Comparison of ENCODE assay signal across 10 cellular contexts in the genomic region with DNA sequence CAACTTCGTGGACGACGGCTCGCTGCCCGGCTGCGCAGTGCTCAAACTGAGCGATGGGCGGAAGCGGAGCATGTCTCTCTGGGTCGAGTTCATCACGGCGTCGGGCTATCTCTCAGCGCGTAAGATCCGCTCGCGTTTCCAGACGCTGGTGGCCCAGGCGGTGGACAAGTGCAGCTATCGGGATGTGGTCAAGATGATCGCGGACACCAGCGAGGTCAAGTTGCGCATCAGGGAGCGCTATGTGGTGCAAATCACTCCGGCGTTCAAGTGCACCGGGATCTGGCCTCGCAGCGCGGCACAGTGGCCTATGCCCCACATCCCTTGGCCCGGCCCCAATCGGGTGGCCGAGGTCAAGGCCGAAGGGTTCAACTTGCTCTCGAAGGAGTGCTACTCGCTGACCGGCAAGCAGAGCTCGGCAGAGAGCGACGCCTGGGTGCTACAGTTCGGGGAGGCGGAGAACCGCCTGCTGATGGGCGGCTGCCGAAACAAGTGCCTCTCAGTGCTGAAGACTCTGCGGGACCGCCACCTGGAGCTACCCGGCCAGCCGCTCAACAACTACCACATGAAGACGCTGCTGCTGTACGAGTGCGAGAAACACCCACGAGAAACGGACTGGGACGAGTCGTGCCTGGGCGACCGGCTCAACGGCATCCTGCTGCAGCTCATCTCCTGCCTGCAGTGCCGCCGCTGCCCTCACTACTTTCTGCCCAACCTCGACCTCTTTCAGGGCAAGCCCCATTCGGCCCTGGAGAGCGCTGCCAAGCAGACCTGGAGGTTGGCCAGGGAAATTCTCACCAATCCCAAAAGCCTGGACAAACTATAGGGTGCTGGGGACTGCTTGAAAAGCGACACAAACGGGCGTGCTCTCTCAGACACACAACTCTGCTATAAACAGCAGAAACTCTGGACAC. TPM values are rescaled to one million over a fixed set of nuclear protein-coding genes. Genes with fewer than 3 reads are reported as not detected.
A peak's percentile ranks its signal among the peaks of the same experiment; 100 is the strongest.
DNase-seq lines count a peak whose midpoint lies in the region; ATAC-seq, FAIRE-seq and TF ChIP-seq lines count a peak whose summit lies in the region.
"Had no signal": no experiment of that assay in that cellular context is flagged by ENCODE, and none has a peak within 500 bp of the region (broad histone marks: within the 10 kb centered on the region; RNA-seq: fewer than 3 reads in every experiment).

No MANE protein-coding gene starts in this region.

- H3K27me3 ChIP-seq in liver (ENCODE audit: control insufficient read depth in 4 of 4, insufficient read depth in 4 of 4, low read length in 3 of 4), result no peaks in the 10 kb centered on the region
- H3K27me3 ChIP-seq in HepG2 (ENCODE audit: control insufficient read depth in 1 of 2, insufficient read depth in 2 of 2, low read length in 2 of 2), result no peaks in the 10 kb centered on the region
- peaks cover 98% of the 10 kb centered on the region for H3K27me3 ChIP-seq in neural cell (ENCODE audit: insufficient read depth, low read depth, low read length)
- H3K27me3 ChIP-seq in aorta (ENCODE audit: control insufficient read depth in 1 of 2, insufficient read depth in 2 of 2, low read length in 1 of 2), result no peaks in the 10 kb centered on the region

- H3K9ac ChIP-seq in liver (ENCODE audit: low read depth in 1 of 2, low read length in 2 of 2), result peak overlapping the region; percentile 48 to 55
- no peak overlapping the region for H3K9ac ChIP-seq in HepG2 (ENCODE audit: insufficient read depth, low read depth, low read length)
- no peak overlapping the region for H3K9ac ChIP-seq in neural cell (ENCODE audit: low read length)

- H2AFZ ChIP-seq in HepG2 (ENCODE audit: low read length), result no peak overlapping the region
- no peak overlapping the region for H2AFZ ChIP-seq in neural cell (ENCODE audit: low read depth, low read length)

- peak overlapping the region; percentile 57 to 92 (median 84) for H3K4me3 ChIP-seq in liver (ENCODE audit: low read depth in 1 of 3, low read length in 3 of 3)
- no peak overlapping the region for H3K4me3 ChIP-seq in HepG2 (replicated peaks in 1 of 3; ENCODE audit: insufficient read depth in 1 of 3, low read depth in 2 of 3, low read length in 3 of 3)
- H3K4me3 ChIP-seq in neural cell (ENCODE audit: low read length), result peak overlapping the region; percentile 53
- peak overlapping the region in 1 of 2 donors; percentile 5 for H3K4me3 ChIP-seq in aorta (ENCODE audit: low read length in 2 of 2)
- H3K4me3 ChIP-seq: A549 had no signal

- no peaks in the 10 kb centered on the region for H3K79me2 ChIP-seq in HepG2 (ENCODE audit: insufficient read depth, low read length)
- H3K79me2 ChIP-seq in neural cell (replicated peaks; ENCODE audit: insufficient read depth, low read length), result no peaks in the 10 kb centered on the region

- no peak overlapping the region for H3K4me2 ChIP-seq in HepG2 (ENCODE audit: low read depth, low read length)
- no peak overlapping the region for H3K4me2 ChIP-seq in neural cell (ENCODE audit: low read length)
- H3K4me2 ChIP-seq: A549 had no signal

- no peak for TF ChIP-seq POLR2A in HepG2 (IDR thresholded peaks at IDR 0.05; ENCODE audit: insufficient read depth in 1 of 2, low read depth in 2 of 2, low read length in 2 of 2)

- peak; percentile 25 to 62 for TF ChIP-seq RAD21 in liver (IDR thresholded peaks at IDR 0.05)
- no peak for TF ChIP-seq RAD21 in HepG2 (CRISPR knock-in tag; IDR thresholded peaks at IDR 0.05)
- TF ChIP-seq RAD21 in neural cell (conservative IDR thresholded peaks at IDR 0.05), result no peak

- H3K9me3 ChIP-seq in liver (ENCODE audit: control insufficient read depth in 4 of 4, low read length in 3 of 4) (no peaks in the 10 kb centered on the region), HepG2 (ENCODE audit: low read length) (no peaks in the 10 kb centered on the region), neural cell (ENCODE audit: low read length) (no peaks in the 10 kb centered on the region), aorta (ENCODE audit: control insufficient read depth, low read length) (no peaks in the 10 kb centered on the region)
- H3K9me3 ChIP-seq: A549 had no signal

- TF ChIP-seq CTCF in liver (IDR thresholded peaks at IDR 0.05; ENCODE audit: low read depth, low read length, missing input control) (no peak), HepG2 (CRISPR knock-in tag; IDR thresholded peaks at IDR 0.05) (no peak), neural cell (IDR thresholded peaks at IDR 0.05; ENCODE audit: poor library complexity, severe bottlenecking) (no peak)

- no peaks in the 10 kb centered on the region for H3F3A ChIP-seq in neural cell (ENCODE audit: insufficient read depth, low read length, poor library complexity, severe bottlenecking)

- ATAC-seq in HepG2, result no peak
- ATAC-seq in Right ventricle myocardium superior (ENCODE audit: poor library complexity), result peak; percentile 77
- peak; percentile 54 for ATAC-seq in aorta (ENCODE audit: low FRiP score)
- ATAC-seq in GM19455 (IDR thresholded peaks at IDR 0.05; ENCODE audit: unreplicated experiment), result no peak
- ATAC-seq: A549 had no signal

- no peaks in the 10 kb centered on the region for H3K9me2 ChIP-seq in neural cell (ENCODE audit: insufficient read depth, low read length)

- no peaks in the 10 kb centered on the region for H4K20me1 ChIP-seq in HepG2 (ENCODE audit: insufficient read depth, low read length)
- no peaks in the 10 kb centered on the region for H4K20me1 ChIP-seq in neural cell (ENCODE audit: insufficient read depth)

- no peak for TF ChIP-seq EP300 in HepG2 (IDR thresholded peaks at IDR 0.05; ENCODE audit: low read depth in 2 of 2, low read length in 2 of 2)
- TF ChIP-seq EP300 in HepG2 (CRISPR knock-in tag; IDR thresholded peaks at IDR 0.05; ENCODE audit: borderline replicate concordance), result no peak
- TF ChIP-seq EP300 in neural cell (conservative IDR thresholded peaks at IDR 0.05; ENCODE audit: poor library complexity, severe bottlenecking), result no peak

- H3K4me1 ChIP-seq in liver (ENCODE audit: control insufficient read depth in 4 of 4, insufficient read depth in 4 of 4, low read length in 3 of 4) (peaks cover 1 to 28% (median 14%) of the 10 kb centered on the region in 4 donors), HepG2 (ENCODE audit: insufficient read depth, low read length) (no peaks in the 10 kb centered on the region), aorta (ENCODE audit: control insufficient read depth in 1 of 2, insufficient read depth in 2 of 2, low read length in 2 of 2) (no peaks in the 10 kb centered on the region)

- POLR2A ChIA-PET in HepG2 (lab: Yijun Ruan, JAX), result no interaction called here

- peak overlapping the region; percentile 67 to 68 for H3K27ac ChIP-seq in liver (ENCODE audit: low read depth in 1 of 2, low read length in 2 of 2)
- H3K27ac ChIP-seq in HepG2 (ENCODE audit: extremely low read length, insufficient read depth, low read length), result no peak overlapping the region
- no peak overlapping the region for H3K27ac ChIP-seq in neural cell (ENCODE audit: low read length)
- no peak overlapping the region for H3K27ac ChIP-seq in aorta (ENCODE audit: low read depth in 1 of 2, low read length in 2 of 2)
- H3K27ac ChIP-seq: A549 had no signal

- CTCF ChIA-PET in HepG2 (lab: Yijun Ruan, JAX; ENCODE audit: low intra/inter-chr PET ratio, low total read pairs), result no interaction called here

- H3K36me3 ChIP-seq in liver (ENCODE audit: control insufficient read depth in 4 of 4, insufficient read depth in 3 of 4, low read depth in 1 of 4, low read length in 3 of 4), result no peaks in the 10 kb centered on the region
- H3K36me3 ChIP-seq in HepG2 (replicated peaks in 1 of 2; ENCODE audit: control insufficient read depth in 1 of 2, insufficient read depth in 2 of 2, low read length in 2 of 2), result peaks cover 5 to 13% of the 10 kb centered on the region in 2 experiments; a peak in 2 of 5 replicates
- no peaks in the 10 kb centered on the region for H3K36me3 ChIP-seq in neural cell (ENCODE audit: insufficient read depth, low read length)
- no peaks in the 10 kb centered on the region for H3K36me3 ChIP-seq in aorta (ENCODE audit: control insufficient read depth in 1 of 2, insufficient read depth in 2 of 2, low read length in 1 of 2)

- intact Hi-C loops in HepG2 (cut with micrococcal nuclease; ENCODE audit: unreplicated experiment) (no loop called here), Right ventricle myocardium superior (cut with DNase I) (no loop called here), aorta (cut with DNase I) (loop anchor here in 1 of 2 donors (10.0 kb wide), 1 partner anchor 299 kb away; no protein-coding TSS in a partner anchor)

- no peak for FAIRE-seq in HepG2 (lab: Jason Lieb, UNC)
- FAIRE-seq: A549 had no signal

- 29% methylated on average over 69 of the region's 69 CpGs for WGBS in liver
- 98% methylated on average over 56 of the region's 69 CpGs for WGBS in HepG2 (ENCODE audit: low lambda C conversion rate)
- 27 to 32% methylated on average over 64 to 69 of the region's 69 CpGs for WGBS in aorta, 2 donors

- BruUV-seq in HepG2 (replicated peaks; lab: Mats Ljungman, UMichigan), result no TSS peak

- in situ Hi-C loops in HepG2 (cut with HindIII; ENCODE audit: extremely low pct_ligation_motif_present, low pct_unique_long_range_greater_than_20kb), result no loop called here

- no peak for DNase-seq in HepG2 (ENCODE audit: low spot score)
- DNase-seq in Right ventricle myocardium superior, result peak; percentile 69
- peak; percentile 53 to 76 for DNase-seq in aorta
- no peak for DNase-seq in NCI-H2171 treated with DMSO at 0.1 percent for 48 hours (lab: John Stamatoyannopoulos, UW)
- DNase-seq in NCI-H446 treated with DMSO at 0.1 percent for 48 hours (lab: John Stamatoyannopoulos, UW), result no peak
- DNase-seq: NCI-H526 had no signal

RNA-seq across cellular contexts. Expression of gene MAB21L2, which starts 1.6 kb away (rescaled TPM):
- total RNA-seq in liver (1 to 10 TPM in 1 of 2 donors, under 1 TPM in 1; 0.47 to 1.5 TPM), HepG2 (2016; rRNA removed; fragmentation: Illumina TruSeq; extraction: Trizol) (not detected in 2 replicates), Right ventricle myocardium superior (0.11 TPM), aorta (under 1 TPM; 0.16 to 0.69 TPM)
- polyA plus RNA-seq in liver (under 1 TPM; 0.30 to 0.85 TPM), HepG2 (2011; rRNA removed) (not detected in 2 replicates), neural cell (0.92 and 1.6 TPM in 2 replicates), aorta (1 to 10 TPM in 1 of 2 donors, under 1 TPM in 1; 0.05 to 8.6 TPM)
- total RNA-seq in HepG2 (2016; cell fraction: cytosol; rRNA removed; fragmentation: Illumina TruSeq; extraction: Trizol; ENCODE audit: low read depth), result not detected in 2 replicates
- total RNA-seq in HepG2 (2016; cell fraction: insoluble cytoplasmic fraction; rRNA removed; fragmentation: Illumina TruSeq; extraction: Trizol), result not detected in 2 replicates
- not detected in 2 replicates for total RNA-seq in HepG2 (2016; cell fraction: membrane; rRNA removed; fragmentation: Illumina TruSeq; extraction: Trizol)
- total RNA-seq in HepG2 (2016; cell fraction: nucleus; rRNA removed; fragmentation: Illumina TruSeq; extraction: Trizol), result not detected in 2 replicates
- polyA plus RNA-seq in HepG2 (2011; cell fraction: cytosol; rRNA removed), result not detected in 2 replicates
- not detected in 2 replicates for polyA plus RNA-seq in HepG2 (2011; cell fraction: nucleus; rRNA removed)
- polyA plus RNA-seq in HepG2 (2012), result not detected in 2 replicates
- not detected in 2 replicates for polyA plus RNA-seq in HepG2 (2016; cell fraction: cytosol; fragmentation: Illumina TruSeq; extraction: Trizol; ENCODE audit: low read depth)
- not detected in 2 replicates for polyA plus RNA-seq in HepG2 (2016; cell fraction: insoluble cytoplasmic fraction; fragmentation: Illumina TruSeq; extraction: Trizol; ENCODE audit: low read depth)
- polyA plus RNA-seq in HepG2 (2016; cell fraction: membrane; fragmentation: Illumina TruSeq; extraction: Trizol; ENCODE audit: low read depth), result not detected in 2 replicates
- polyA plus RNA-seq in HepG2 (2016; cell fraction: nucleus; fragmentation: Illumina TruSeq; extraction: Trizol; ENCODE audit: insufficient read depth, low read depth), result not detected in 2 replicates
- not detected in 2 replicates for polyA minus RNA-seq in HepG2 (2011; rRNA and poly(A)+ RNA removed; ENCODE audit: low replicate concordance)
- polyA minus RNA-seq in HepG2 (2011; cell fraction: cytosol; rRNA and poly(A)+ RNA removed), result not detected in 2 replicates
- not detected in 2 replicates for polyA minus RNA-seq in HepG2 (2011; cell fraction: nucleus; rRNA and poly(A)+ RNA removed)
- polyA minus RNA-seq in neural cell, result 2.2 and 4.6 TPM in 2 replicates
- polyA plus RNA-seq: A549 had no signal

Comparison
In these comparisons a context has a peak if more than half of its experiments do, and no peak if none do; other contexts are left out.
1. H3K27ac ChIP-seq: peak in liver (2 of 2); none in HepG2 (single experiment), neural cell (single experiment) and aorta (0 of 2).
2. H3K4me3 ChIP-seq: peak in liver (3 of 3) and neural cell (single experiment); none in HepG2 (0 of 3).
3. H3K9ac ChIP-seq: peak in liver (2 of 2); none in HepG2 (single experiment) and neural cell (single experiment).
4. ATAC-seq: peak in Right ventricle myocardium superior (single experiment) and aorta (single experiment); none in HepG2 (single experiment) and GM19455 (single experiment).
5. DNase-seq: peak in Right ventricle myocardium superior (single experiment) and aorta (2 of 2); none in HepG2 (single experiment), NCI-H2171 treated with DMSO at 0.1 percent for 48 hours (single experiment) and NCI-H446 treated with DMSO at 0.1 percent for 48 hours (single experiment).